Comparison of ENCODE assay signal across 10 cellular contexts in genomic region chr5:77973253-77973609, GRCh38.
DNase-seq lines count a peak whose midpoint lies in the region; ATAC-seq, FAIRE-seq and TF ChIP-seq lines count a peak whose summit lies in the region.
"Had no signal": no experiment of that assay in that cellular context is flagged by ENCODE, and none has a peak within 500 bp of the region (broad histone marks: within the 10 kb centered on the region; RNA-seq: fewer than 3 reads in every experiment).

No MANE protein-coding gene starts in this region.

- H3K4me3 ChIP-seq in GM08714 (ENCODE audit: low read length) (peak overlapping the region; percentile 20; the same call in 1 of the 2 replicates), SU-DHL-6 (ENCODE audit: insufficient read depth, low read length, poor library complexity, severe bottlenecking) (no peak overlapping the region), esophagus muscularis mucosa (peak overlapping the region; percentile 41 to 53 (median 43)), trophoblast cell (ENCODE audit: low read depth, low read length) (no peak overlapping the region), small intestine (ENCODE audit: low read depth in 1 of 2, low read length in 2 of 2) (no peak overlapping the region)
- H3K4me3 ChIP-seq: body of pancreas had no signal

- H3K36me3 ChIP-seq in SU-DHL-6 (ENCODE audit: low read length), result no peaks in the 10 kb centered on the region
- H3K36me3 ChIP-seq in esophagus muscularis mucosa, result no peaks in the 10 kb centered on the region
- H3K36me3 ChIP-seq in trophoblast cell (ENCODE audit: control insufficient read depth in 1 of 2, insufficient read depth in 2 of 2, low read length in 2 of 2), result no peaks in the 10 kb centered on the region
- no peaks in the 10 kb centered on the region for H3K36me3 ChIP-seq in small intestine (ENCODE audit: control insufficient read depth in 2 of 2, insufficient read depth in 2 of 2, low read length in 2 of 2)

- H3K79me2 ChIP-seq in SU-DHL-6 (ENCODE audit: insufficient read depth, low read length), result no peaks in the 10 kb centered on the region
- no peaks in the 10 kb centered on the region for H3K79me2 ChIP-seq in trophoblast cell (ENCODE audit: control insufficient read depth, insufficient read depth, low read length, poor library complexity)

- no peak overlapping the region for H3K14ac ChIP-seq in trophoblast cell (ENCODE audit: low read length)

- H3K4me2 ChIP-seq in SU-DHL-6 (ENCODE audit: low read depth, low read length, poor library complexity, severe bottlenecking) (peak overlapping the region; percentile 42), trophoblast cell (ENCODE audit: low read length) (peak overlapping the region; percentile 85)

- no peak overlapping the region for H3K23ac ChIP-seq in trophoblast cell (ENCODE audit: low read length)

- H3K9ac ChIP-seq in SU-DHL-6 (ENCODE audit: low read length) (no peak overlapping the region), trophoblast cell (ENCODE audit: low read length) (no peak overlapping the region)

- H2AFZ ChIP-seq in SU-DHL-6 (ENCODE audit: low read depth, low read length, severe bottlenecking) (no peak overlapping the region), trophoblast cell (ENCODE audit: insufficient read depth, low read length, poor library complexity) (no peak overlapping the region)

- H3K9me3 ChIP-seq in SU-DHL-6 (ENCODE audit: insufficient read depth, low read length) (no peaks in the 10 kb centered on the region), esophagus muscularis mucosa (no peaks in the 10 kb centered on the region), trophoblast cell (ENCODE audit: insufficient read depth, low read depth, low read length) (peaks cover 4% of the 10 kb centered on the region), small intestine (ENCODE audit: control insufficient read depth, low read depth) (no peaks in the 10 kb centered on the region)
- H3K9me3 ChIP-seq: body of pancreas had no signal

- H3K4me1 ChIP-seq in esophagus muscularis mucosa (peaks cover 14 to 21% (median 17%) of the 10 kb centered on the region in 4 donors), trophoblast cell (ENCODE audit: control insufficient read depth in 1 of 2, insufficient read depth in 2 of 2, low read length in 2 of 2) (peaks cover 6 to 10% of the 10 kb centered on the region in 2 experiments), small intestine (ENCODE audit: control insufficient read depth in 2 of 2, insufficient read depth in 1 of 2, low read depth in 1 of 2, low read length in 1 of 2) (peaks cover 2 to 5% of the 10 kb centered on the region in 2 donors)

- ATAC-seq in GM19452 (IDR thresholded peaks at IDR 0.05; ENCODE audit: unreplicated experiment) (no peak), HG03432 (IDR thresholded peaks at IDR 0.05; ENCODE audit: unreplicated experiment) (no peak)
- ATAC-seq: body of pancreas had no signal

- no peak for DNase-seq in esophagus muscularis mucosa (ENCODE audit: extremely low spot score)
- peak; percentile 24 to 54 for DNase-seq in trophoblast cell
- no peak for DNase-seq in DMS53 treated with DMSO at 0.1 percent for 48 hours (lab: John Stamatoyannopoulos, UW; ENCODE audit: unreplicated experiment)
- DNase-seq in small intestine, result no peak
- DNase-seq: body of pancreas, GOT3 had no signal

- no peak for TF ChIP-seq CTCF in SU-DHL-6 (IDR thresholded peaks at IDR 0.05; ENCODE audit: insufficient read depth, low read length, poor library complexity, severe bottlenecking)
- TF ChIP-seq CTCF in esophagus muscularis mucosa (IDR thresholded peaks at IDR 0.05), result no peak

- no peak overlapping the region for H4K91ac ChIP-seq in trophoblast cell (ENCODE audit: low read depth, low read length)

- H2BK12ac ChIP-seq in trophoblast cell (ENCODE audit: low read length), result no peak overlapping the region

- H2AK5ac ChIP-seq in trophoblast cell (ENCODE audit: low read length), result no peak overlapping the region

- no peak for TF ChIP-seq EP300 in esophagus muscularis mucosa (IDR thresholded peaks at IDR 0.05)

- H4K20me1 ChIP-seq in SU-DHL-6 (ENCODE audit: low read depth, low read length), result no peaks in the 10 kb centered on the region

- intact Hi-C loops in esophagus muscularis mucosa (cut with DNase I), result no loop called here

- no peak for FAIRE-seq in small intestine (lab: Jason Lieb, UNC)

- H4K12ac ChIP-seq in trophoblast cell (ENCODE audit: low read depth, low read length), result no peak overlapping the region

- H2BK120ac ChIP-seq in trophoblast cell (ENCODE audit: insufficient read depth, low read length, poor library complexity), result no peak overlapping the region

- H3K9me2 ChIP-seq in SU-DHL-6 (replicated peaks; ENCODE audit: insufficient read depth, low read length), result no peaks in the 10 kb centered on the region

- no peak overlapping the region for H4K8ac ChIP-seq in trophoblast cell (ENCODE audit: low read depth, low read length)

- H3K27me3 ChIP-seq in SU-DHL-6 (ENCODE audit: low read length) (no peaks in the 10 kb centered on the region), esophagus muscularis mucosa (peaks cover 0 to 61% (median 27%) of the 10 kb centered on the region in 4 donors), trophoblast cell (ENCODE audit: insufficient read depth, low read length) (peaks cover 20% of the 10 kb centered on the region), small intestine (ENCODE audit: control insufficient read depth in 2 of 2, insufficient read depth in 2 of 2, low read length in 2 of 2) (peaks cover 0 to 18% of the 10 kb centered on the region in 2 donors)

- TF ChIP-seq POLR2A in esophagus muscularis mucosa (IDR thresholded peaks at IDR 0.05; ENCODE audit: low read depth), result no peak

- 9% methylated on average over 19 of the region's 19 CpGs for WGBS in esophagus muscularis mucosa
- WGBS in trophoblast cell (ENCODE audit: extremely low coverage, insufficient coverage, insufficient read length), result no CpG with 5 or more reads among the region's 19 CpGs
- 7 to 12% (median 12%) methylated on average over 19 of the region's 19 CpGs for WGBS in small intestine, 3 donors

- no peak overlapping the region for H3K4ac ChIP-seq in trophoblast cell (ENCODE audit: low read depth, low read length)

- no peaks in the 10 kb centered on the region for H3K79me1 ChIP-seq in trophoblast cell (ENCODE audit: low read length)

- no peak overlapping the region for H3K27ac ChIP-seq in SU-DHL-6 (ENCODE audit: low read depth, low read length)
- H3K27ac ChIP-seq in esophagus muscularis mucosa (replicated peaks in 1 of 4), result no peak overlapping the region
- no peak overlapping the region for H3K27ac ChIP-seq in trophoblast cell (ENCODE audit: low read depth, low read length)
- H3K27ac ChIP-seq in small intestine (ENCODE audit: low read depth in 1 of 2, low read length in 1 of 2), result no peak overlapping the region
- H3K27ac ChIP-seq: body of pancreas had no signal

- no peak overlapping the region for H3K18ac ChIP-seq in trophoblast cell (ENCODE audit: low read length)

- no peak overlapping the region for H2BK5ac ChIP-seq in trophoblast cell (ENCODE audit: low read depth, low read length, poor library complexity)

- H3F3A ChIP-seq in SU-DHL-6 (ENCODE audit: insufficient read depth), result no peaks in the 10 kb centered on the region

Comparison
In these comparisons a context has a peak if more than half of its experiments do, and no peak if none do; other contexts are left out.
1. H3K4me3 ChIP-seq: peak in GM08714 (single experiment) and esophagus muscularis mucosa (4 of 4); none in SU-DHL-6 (single experiment), trophoblast cell (single experiment) and small intestine (0 of 2).
2. DNase-seq: peak in trophoblast cell (2 of 2); none in esophagus muscularis mucosa (single experiment), DMS53 treated with DMSO at 0.1 percent for 48 hours (single experiment) and small intestine (single experiment).